Comparison of ENCODE assay signal across 1 cellular context in the genomic region with DNA sequence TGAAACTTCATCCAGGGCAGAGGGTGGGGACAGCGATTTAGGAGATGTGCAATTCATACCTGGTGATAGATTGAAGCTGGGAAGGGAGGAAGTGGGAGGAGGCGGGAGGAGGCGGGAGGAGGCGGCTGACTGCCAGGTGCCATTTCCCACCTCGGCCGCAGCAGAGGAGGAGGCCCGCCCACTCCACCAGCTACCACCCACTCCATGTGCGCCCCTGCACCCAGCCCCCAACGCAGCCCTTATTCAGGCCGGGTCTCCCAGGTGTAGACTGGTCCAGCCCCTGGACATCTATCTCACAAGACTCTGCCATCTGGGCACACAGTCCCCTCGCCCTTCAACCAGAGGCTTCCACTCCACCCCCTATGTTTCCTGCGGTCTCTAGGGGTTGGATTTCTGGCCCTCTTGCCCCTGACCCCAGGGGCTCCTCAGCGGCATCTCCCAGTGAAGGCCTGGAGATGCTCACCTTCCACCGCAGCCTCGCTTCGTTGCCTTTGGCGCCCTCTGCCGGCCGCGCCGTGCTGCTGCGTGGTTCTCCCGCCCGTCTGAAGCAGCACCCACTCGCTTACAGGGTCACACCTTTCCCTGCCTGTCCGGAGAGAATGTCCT.
TF ChIP-seq lines count a peak whose summit lies in the region.

No MANE protein-coding gene starts in this region.

TF ChIP-seq in IMR-90, 13 proteins besides CTCF, POLR2A, EP300 and RAD21:
- TF ChIP-seq SMC3 (IDR thresholded peaks at IDR 0.05; ENCODE audit: low read depth, low read length) (peak; percentile 63), CEBPB (IDR thresholded peaks at IDR 0.05; ENCODE audit: low read depth, low read length) (no peak)
